8 cellular contexts compared by ENCODE assay signal in genomic region chr11:95089620-95090542, GRCh38. TPM values are rescaled to one million over a fixed set of nuclear protein-coding genes. Genes with fewer than 3 reads are reported as not detected.
DNase-seq lines count a peak whose midpoint lies in the region; ATAC-seq, FAIRE-seq and TF ChIP-seq lines count a peak whose summit lies in the region.

ENDOD1 (plus strand) TSS chr11:95089846; CDS start chr11:95089928, 82 bp downstream.

- DNase-seq in GM12891 (ENCODE audit: insufficient read length, low spot score) (peak; percentile 78), HFFc6 (peak; percentile 72), NB4 (ENCODE audit: low read depth) (peak; percentile 87), astrocyte of the hippocampus (ENCODE audit: low read depth, low spot score) (peak; percentile 96), hypothalamus (lab: John Stamatoyannopoulos, UW) (peak; percentile 36 to 95 (median 79)), sciatic nerve (ENCODE audit: low spot score) (peak; percentile 91), superior temporal gyrus (ENCODE audit: extremely low spot score) (no peak)
- peak; percentile 86 for DNase-seq in T-helper 2 cell treated with Interferon-gamma antibody and Interleukin-4, amounts not matched to agents 5 μg/mL and 100 μg/mL, for 36 hours (ENCODE audit: low spot score)

- H3K27ac Mint-ChIP-seq in HFFc6 = peak within 1 kb of the TSS; percentile 19
- H3K27ac Mint-ChIP-seq in T-helper 2 cell treated with Interferon-gamma antibody and Interleukin-4, amounts not matched to agents 5 μg/mL and 100 μg/mL, for 36 hours = peak within 1 kb of the TSS; percentile 98

- H3K4me3 ChIP-seq in NB4 (ENCODE audit: low read depth, low read length) = peak within 1 kb of the TSS; percentile 52

- H3K27me3 Mint-ChIP-seq in HFFc6 (ENCODE audit: insufficient read depth) = peaks cover 4% of the 10 kb centered on the region
- H3K27me3 Mint-ChIP-seq in T-helper 2 cell treated with Interferon-gamma antibody and Interleukin-4, amounts not matched to agents 5 μg/mL and 100 μg/mL, for 36 hours (ENCODE audit: low read depth) = no peaks in the 10 kb centered on the region

- intact Hi-C loops in sciatic nerve (cut with DNase I) = no loop called here

- H3K36me3 Mint-ChIP-seq in HFFc6 (ENCODE audit: low read depth) = no peaks in the 10 kb centered on the region
- H3K36me3 Mint-ChIP-seq in T-helper 2 cell treated with Interferon-gamma antibody and Interleukin-4, amounts not matched to agents 5 μg/mL and 100 μg/mL, for 36 hours (ENCODE audit: low read depth) = peaks cover 10% of the 10 kb centered on the region

- TF ChIP-seq CTCF in HFFc6 (IDR thresholded peaks at IDR 0.05) (peak; percentile 27; the same call in 1 of the 2 replicates), NB4 (IDR thresholded peaks at IDR 0.05; ENCODE audit: low read depth, low read length) (no peak)

- peak; percentile 95 for ATAC-seq in sciatic nerve

- no peaks in the 10 kb centered on the region for H3K9me3 Mint-ChIP-seq in HFFc6
- no peaks in the 10 kb centered on the region for H3K9me3 Mint-ChIP-seq in T-helper 2 cell treated with Interferon-gamma antibody and Interleukin-4, amounts not matched to agents 5 μg/mL and 100 μg/mL, for 36 hours

- peak within 1 kb of the TSS; percentile 88 for H3K4me3 Mint-ChIP-seq in HFFc6
- H3K4me3 Mint-ChIP-seq in T-helper 2 cell treated with Interferon-gamma antibody and Interleukin-4, amounts not matched to agents 5 μg/mL and 100 μg/mL, for 36 hours = peak within 1 kb of the TSS; percentile 89

- FAIRE-seq in GM12891 (lab: Jason Lieb, UNC) = peak; percentile 97

- peaks cover 43% of the 10 kb centered on the region for H3K4me1 Mint-ChIP-seq in HFFc6 (ENCODE audit: low read depth)
- H3K4me1 Mint-ChIP-seq in T-helper 2 cell treated with Interferon-gamma antibody and Interleukin-4, amounts not matched to agents 5 μg/mL and 100 μg/mL, for 36 hours (ENCODE audit: low read depth) = peaks cover 55% of the 10 kb centered on the region

- TF ChIP-seq POLR2A in GM12891 (IDR thresholded peaks at IDR 0.05; ENCODE audit: low read depth, low read length) = peak; percentile 62; the same call in 1 of the 2 replicates
- TF ChIP-seq POLR2A in NB4 (IDR thresholded peaks at IDR 0.05; ENCODE audit: extremely low read depth, insufficient read length) = no peak

TF ChIP-seq in GM12891, 5 proteins besides CTCF, POLR2A, EP300 and RAD21:
- TF ChIP-seq POLR2AphosphoS5 (IDR thresholded peaks at IDR 0.05; ENCODE audit: low read depth, low read length) (0 out of 2 replicates have a peak, but pooled peaks have one; percentile 35), PAX5 (IDR thresholded peaks at IDR 0.05; ENCODE audit: insufficient read depth, low read length, severe bottlenecking) (no peak), SPI1 (IDR thresholded peaks at IDR 0.05; ENCODE audit: low read depth, low read length) (peak; percentile 57), TAF1 (IDR thresholded peaks at IDR 0.05; ENCODE audit: low read depth, low read length) (peak; percentile 84)

RNA-seq across cellular contexts. Expression of gene ENDOD1, which starts in this region (rescaled TPM):
- 6.6 TPM for polyA plus RNA-seq in GM12891 (2012; ENCODE audit: low read depth, missing spikeins)
- total RNA-seq in HFFc6 (2021; fragmentation: NEBNext Ultra II Directional; extraction: Animal tissue kit (Norgen Biotek cat#: 25700)) = 10 to 100 TPM; 23.1 to 27.3 (median 25.3) TPM
- total RNA-seq in sciatic nerve = 104 TPM
